ENCODE assay signal across 8 cellular contexts in the genomic region with DNA sequence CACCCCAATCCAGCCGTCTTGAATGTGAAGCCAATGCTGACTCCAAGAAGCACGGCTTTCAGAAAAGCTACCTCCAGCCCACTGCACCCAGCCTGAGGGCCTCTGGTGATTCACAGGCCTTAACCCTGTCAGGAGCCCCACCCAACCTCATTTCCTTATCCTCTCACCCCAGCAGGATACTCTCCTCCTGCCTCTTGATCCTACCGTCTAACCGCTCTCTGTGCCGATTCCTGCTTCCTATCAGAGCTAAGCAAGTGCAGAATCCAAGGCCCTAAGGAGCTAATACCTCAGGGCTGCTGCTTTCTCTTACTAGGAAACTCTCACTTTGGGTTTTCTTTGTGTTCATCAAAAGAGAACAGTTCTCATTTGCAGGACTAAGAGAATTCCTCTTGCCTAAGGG. TPM values are rescaled to one million over a fixed set of nuclear protein-coding genes. Genes with fewer than 3 reads are reported as not detected.
DNase-seq lines count a peak whose midpoint lies in the region; ATAC-seq and TF ChIP-seq lines count a peak whose summit lies in the region.

No MANE protein-coding gene starts in this region.

- dilution Hi-C loops in mammary epithelial cell (cut with HindIII; ENCODE audit: low sequenced_read_pairs), result no loop called here

- no peaks in the 10 kb centered on the region for H3K9me3 ChIP-seq in CD4-positive, alpha-beta memory T cell (ENCODE audit: control insufficient read depth in 1 of 2, low read length in 2 of 2)
- no peaks in the 10 kb centered on the region for H3K9me3 ChIP-seq in mammary epithelial cell (replicated peaks; ENCODE audit: insufficient read depth, low read length)

- H3K9me3 Mint-ChIP-seq in CD4-positive, alpha-beta memory T cell, result peaks cover 0 to 1% (median 0%) of the 10 kb centered on the region in 8 donors
- H3K9me3 Mint-ChIP-seq in mesothelial cell of epicardium, result no peaks in the 10 kb centered on the region

- CTCF ChIA-PET in CD4-positive, alpha-beta memory T cell (lab: Charles Lee; ENCODE audit: partially characterized antibody), result interaction anchor here (0.5 to 3.6 kb wide), 5 partner anchors 11 to 270 kb away, joined by 3 to 25 read pairs (median 8); no protein-coding TSS in a partner anchor
- CTCF ChIA-PET in mammary epithelial cell (lab: Charles Lee; ENCODE audit: low non-redundant PET), result no interaction called here

- H3K27ac ChIP-seq in CD4-positive, alpha-beta memory T cell (ENCODE audit: low read depth, low read length), result peak overlapping the region; percentile 24
- H3K27ac ChIP-seq in mammary epithelial cell (ENCODE audit: insufficient read depth, low read depth, low read length), result peak overlapping the region; percentile 52

- POLR2A ChIA-PET in CD4-positive, alpha-beta memory T cell (lab: Charles Lee; ENCODE audit: partially characterized antibody), result interaction anchor here (0.7 to 6.8 kb wide), 10 partner anchors 11 to 159 kb away, joined by 3 to 121 read pairs (median 4); partner anchors contain the start of genes TRERF1 and UBR2

- WGBS in mammary epithelial cell (ENCODE audit: low coverage, missing lambda C conversion rate), result 20% methylated on average over 5 of the region's 5 CpGs

- no peaks in the 10 kb centered on the region for H3K27me3 Mint-ChIP-seq in CD4-positive, alpha-beta memory T cell
- H3K27me3 Mint-ChIP-seq in mesothelial cell of epicardium (ENCODE audit: low read depth), result no peaks in the 10 kb centered on the region

- intact Hi-C loops in CD4-positive, alpha-beta memory T cell (cut with micrococcal nuclease), result no loop called here
- intact Hi-C loops in mammary epithelial cell (cut with micrococcal nuclease), result loop anchor here (5.0 kb wide), 2 partner anchors 67 to 143 kb away; no protein-coding TSS in a partner anchor

- H3K4me3 ChIP-seq in CD4-positive, alpha-beta memory T cell (ENCODE audit: low read length in 2 of 2), result peak overlapping the region in 1 of 2 donors; percentile 15
- no peak overlapping the region for H3K4me3 ChIP-seq in mammary epithelial cell (replicated peaks in 1 of 3; ENCODE audit: insufficient read depth in 1 of 3, low read depth in 2 of 3, low read length in 3 of 3)

- ATAC-seq in GM19351 (IDR thresholded peaks at IDR 0.05; ENCODE audit: unreplicated experiment), result no peak

- H3K27ac Mint-ChIP-seq in CD4-positive, alpha-beta memory T cell, result peak overlapping the region; percentile 85 to 97 (median 93)
- peak overlapping the region; percentile 91 for H3K27ac Mint-ChIP-seq in mesothelial cell of epicardium

- H3K4me3 Mint-ChIP-seq in CD4-positive, alpha-beta memory T cell, result peak overlapping the region in 7 of 8 donors; percentile 70 to 91 (median 77)
- peak overlapping the region; percentile 9 for H3K4me3 Mint-ChIP-seq in mesothelial cell of epicardium

- in situ Hi-C loops in mammary epithelial cell (cut with MboI; ENCODE audit: low sequenced_read_pairs in 2 of 2), result no loop called here

- TF ChIP-seq CTCF in mammary epithelial cell (conservative IDR thresholded peaks at IDR 0.05 in 1 of 2, IDR thresholded peaks at IDR 0.05 in 1 of 2; ENCODE audit: extremely low read depth in 1 of 2, insufficient read depth in 1 of 2, low read depth in 1 of 2, low read length in 2 of 2) (no peak), mesothelial cell of epicardium (IDR thresholded peaks at IDR 0.05; ENCODE audit: unreplicated experiment) (no peak)

- H3K36me3 ChIP-seq in CD4-positive, alpha-beta memory T cell (ENCODE audit: insufficient read depth, low read length), result no peaks in the 10 kb centered on the region
- no peaks in the 10 kb centered on the region for H3K36me3 ChIP-seq in mammary epithelial cell (ENCODE audit: insufficient read depth, low read length)

- H3K4me1 ChIP-seq in CD4-positive, alpha-beta memory T cell (ENCODE audit: insufficient read depth, low read length), result peaks cover 84% of the 10 kb centered on the region
- peaks cover 45% of the 10 kb centered on the region for H3K4me1 ChIP-seq in mammary epithelial cell (ENCODE audit: insufficient read depth, low read length)

- peak overlapping the region; percentile 31 for H3K4me2 ChIP-seq in mammary epithelial cell (ENCODE audit: insufficient read depth, low read depth, low read length)

- peaks cover 65 to 89% (median 77%) of the 10 kb centered on the region in 4 donors for H3K4me1 Mint-ChIP-seq in CD4-positive, alpha-beta memory T cell
- H3K4me1 Mint-ChIP-seq in mesothelial cell of epicardium, result peaks cover 38% of the 10 kb centered on the region

- no peaks in the 10 kb centered on the region for H3K27me3 ChIP-seq in CD4-positive, alpha-beta memory T cell (ENCODE audit: insufficient read depth, low read length)
- no peaks in the 10 kb centered on the region for H3K27me3 ChIP-seq in mammary epithelial cell (ENCODE audit: insufficient read depth, low read length)

- BruUV-seq in mammary epithelial cell (replicated peaks; lab: Mats Ljungman, UMichigan), result no TSS peak

- peak in 1 of 5 donors; percentile 61 for DNase-seq in CD4-positive, alpha-beta memory T cell
- peak; percentile 19 for DNase-seq in OCI-M1 (lab: John Stamatoyannopoulos, UW)
- peak; percentile 72 for DNase-seq in mammary epithelial cell
- no peak for DNase-seq in mesothelial cell of epicardium (ENCODE audit: low spot score in 2 of 2, unreplicated experiment in 2 of 2)
- DNase-seq in hypothalamus (lab: John Stamatoyannopoulos, UW), result no peak
- DNase-seq in NCI-H146 (lab: John Stamatoyannopoulos, UW), result no peak
- DNase-seq in epidermal melanocyte (ENCODE audit: insufficient read length, low spot score), result no peak

- H3K79me2 ChIP-seq in mammary epithelial cell (ENCODE audit: insufficient read depth, low read length), result peaks cover 14% of the 10 kb centered on the region

- H3K9ac ChIP-seq in mammary epithelial cell (ENCODE audit: insufficient read depth, low read length), result no peak overlapping the region

- no peaks in the 10 kb centered on the region for H4K20me1 ChIP-seq in mammary epithelial cell (ENCODE audit: insufficient read depth, low read length)

- peak overlapping the region; percentile 65 for H2AFZ ChIP-seq in mammary epithelial cell (ENCODE audit: low read depth, low read length)

- H3K36me3 Mint-ChIP-seq in CD4-positive, alpha-beta memory T cell, result peaks cover 2 to 4% of the 10 kb centered on the region in 2 donors
- H3K36me3 Mint-ChIP-seq in mesothelial cell of epicardium, result no peaks in the 10 kb centered on the region

RNA-seq across cellular contexts. Expression of gene TRERF1, which starts 47.2 kb away (rescaled TPM):
- 10 to 100 TPM; 25.9 to 28.3 TPM for total RNA-seq in CD4-positive, alpha-beta memory T cell
- polyA plus RNA-seq in CD4-positive, alpha-beta memory T cell, result 1 to 10 TPM; 1.1 to 8.8 TPM
- total RNA-seq in mammary epithelial cell (1 to 10 TPM in 1 of 2 donors, under 1 TPM in 1; 0.33 to 4.9 TPM), mesothelial cell of epicardium (18.6 to 20.3 TPM (median 19.8 TPM) in 3 replicates)
- 3.7 TPM for polyA plus RNA-seq in mammary epithelial cell
- 10.7 TPM for polyA minus RNA-seq in mammary epithelial cell

Comparison
In these comparisons a context has a peak if more than half of its experiments do, and no peak if none do; other contexts are left out.
1. DNase-seq: peak in OCI-M1 (single experiment) and mammary epithelial cell (single experiment); none in mesothelial cell of epicardium (0 of 2), hypothalamus (0 of 51), NCI-H146 (single experiment) and epidermal melanocyte (single experiment).